In the genomic region with DNA sequence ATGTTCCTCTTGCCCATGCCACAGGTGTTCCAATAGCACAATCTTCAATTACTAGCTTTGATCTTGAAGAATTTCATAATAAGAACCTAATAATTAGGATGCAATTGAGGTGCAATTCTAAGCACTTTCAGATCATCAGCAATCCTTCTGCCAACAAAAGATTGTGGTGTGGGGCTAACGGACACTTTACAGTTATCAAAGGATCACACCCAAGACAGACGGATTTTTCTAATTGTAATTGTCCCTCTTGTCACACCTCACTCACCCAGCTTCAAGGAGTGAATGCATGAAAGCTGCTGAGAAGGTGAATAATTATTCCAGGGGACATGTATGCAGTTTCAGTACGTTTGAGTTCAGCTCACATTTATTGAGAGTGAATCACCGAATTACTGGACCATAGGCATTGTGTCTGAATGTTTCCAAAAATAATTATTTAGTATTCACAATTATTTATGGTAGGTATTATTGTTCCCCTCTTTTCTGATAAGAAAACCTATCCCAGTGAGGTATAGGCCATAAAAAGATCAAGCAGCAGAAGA, we compare ENCODE assay signal across 19 cellular contexts.
"Had no signal": no experiment of that assay in that cellular context is flagged by ENCODE, and none has a peak within 500 bp of the region (broad histone marks: within the 10 kb centered on the region; RNA-seq: fewer than 3 reads in every experiment).

No MANE protein-coding gene starts in this region.

- H3K4me3 ChIP-seq: upper lobe of right lung had no signal

- H3K36me3 ChIP-seq: upper lobe of right lung had no signal

- H3K9me3 ChIP-seq: upper lobe of right lung had no signal

- DNase-seq: activated CD4-positive, alpha-beta T cell treated with anti-CD3 and anti-CD28 coated beads, Interleukin-2, amount 10 ng/mL, durations not matched to agents 24 days and 14 days; activated CD8-positive, alpha-beta T cell treated with anti-CD3 and anti-CD28 coated beads, Interleukin-2, amount 10 ng/mL, durations not matched to agents 7 days and 5 days; activated effector memory CD4-positive, alpha-beta T cell treated with Interleukin-2 at 50 U/mL for 16 hours; activated T-cell treated with anti-CD3 and anti-CD28 coated beads, Interleukin-2, amount 50 U/mL, for 4 hours; cerebellar nuclear complex; effector memory CD4-positive, alpha-beta T cell; foreskin keratinocyte; hippocampal formation; kidney; left ventricle myocardium superior; nephron progenitor cell; nucleus accumbens; retina; stimulated activated CD8-positive, alpha-beta memory T cell treated with anti-CD3 and anti-CD28 coated beads, Interleukin-4, amount 100 ng/mL, for 48 hours; stimulated activated naive CD4-positive, alpha-beta T cell; upper lobe of right lung had no signal

- H3K4me3 Mint-ChIP-seq: activated CD4-positive, alpha-beta T cell treated with anti-CD3 and anti-CD28 coated beads, Interleukin-2, amount 10 ng/mL, durations not matched to agents 24 days and 14 days; activated CD8-positive, alpha-beta T cell treated with anti-CD3 and anti-CD28 coated beads, Interleukin-2, amount 10 ng/mL, durations not matched to agents 7 days and 5 days; activated T-cell treated with anti-CD3 and anti-CD28 coated beads, Interleukin-2, amount 50 U/mL, for 4 hours; dendritic cell treated with granulocyte-macrophage colony-stimulating factor and Interleukin-4, amounts not matched to agents 40 ng/mL and 50 ng/mL, for 4 days; nephron progenitor cell; T-helper 2 cell treated with Interferon-gamma antibody and Interleukin-4, amounts not matched to agents 5 μg/mL and 100 μg/mL, for 36 hours had no signal

- H3K4me1 ChIP-seq: foreskin keratinocyte, upper lobe of right lung had no signal

- H3K27ac ChIP-seq: foreskin keratinocyte, upper lobe of right lung had no signal

- H3K27me3 Mint-ChIP-seq: activated naive CD4-positive, alpha-beta T cell treated with anti-CD3 and anti-CD28 coated beads, Interleukin-2, amount 50 U/mL, for 24 hours had no signal

- H3K27ac Mint-ChIP-seq: activated CD4-positive, alpha-beta T cell treated with anti-CD3 and anti-CD28 coated beads, Interleukin-2, amount 10 ng/mL, durations not matched to agents 24 days and 14 days; activated CD8-positive, alpha-beta T cell treated with anti-CD3 and anti-CD28 coated beads, Interleukin-2, amount 10 ng/mL, durations not matched to agents 7 days and 5 days; activated naive CD4-positive, alpha-beta T cell treated with anti-CD3 and anti-CD28 coated beads, Interleukin-2, amount 50 U/mL, for 24 hours; dendritic cell treated with granulocyte-macrophage colony-stimulating factor and Interleukin-4, amounts not matched to agents 40 ng/mL and 50 ng/mL, for 4 days; nephron progenitor cell; T-helper 2 cell treated with Interferon-gamma antibody and Interleukin-4, amounts not matched to agents 5 μg/mL and 100 μg/mL, for 36 hours had no signal

- H3K9me3 Mint-ChIP-seq: activated naive CD4-positive, alpha-beta T cell treated with anti-CD3 and anti-CD28 coated beads, Interleukin-2, amount 50 U/mL, for 24 hours; activated T-cell treated with anti-CD3 and anti-CD28 coated beads, Interleukin-2, amount 50 U/mL, for 4 hours; dendritic cell treated with granulocyte-macrophage colony-stimulating factor and Interleukin-4, amounts not matched to agents 40 ng/mL and 50 ng/mL, for 4 days; T-helper 2 cell treated with Interferon-gamma antibody and Interleukin-4, amounts not matched to agents 5 μg/mL and 100 μg/mL, for 36 hours had no signal

- H3K27me3 ChIP-seq: upper lobe of right lung had no signal
